1 cellular context compared by ENCODE assay signal in genomic region chr15:48975713-48976419, GRCh38.
TF ChIP-seq lines count a peak whose summit lies in the region.

No MANE protein-coding gene starts in this region.

TF ChIP-seq in HEK293, 187 proteins besides CTCF, POLR2A, EP300 and RAD21 (continued from another document):
- TF ChIP-seq ZBTB11 (tag by site-specific recombination; conservative IDR thresholded peaks at IDR 0.05; ENCODE audit: low read depth) (0 out of 2 replicates have a peak, but pooled peaks have one; percentile 32), ZNF341 (tag by site-specific recombination; IDR thresholded peaks at IDR 0.05; ENCODE audit: low read depth) (peak; percentile 97), ZNF664 (tag by site-specific recombination; IDR thresholded peaks at IDR 0.05) (no peak), ZNF660 (tag by site-specific recombination; IDR thresholded peaks at IDR 0.05) (peak; percentile 87)
